ENCODE assay signal across 1 cellular context in genomic region chr4:78749258-78749971, GRCh38.
TF ChIP-seq lines count a peak whose summit lies in the region.

No MANE protein-coding gene starts in this region.

TF ChIP-seq in H1, 55 proteins besides CTCF, POLR2A, EP300 and RAD21:
- TF ChIP-seq SIX5 (IDR thresholded peaks at IDR 0.05; ENCODE audit: low read depth, low read length): no peak
- no peak for TF ChIP-seq CTBP2 (IDR thresholded peaks at IDR 0.05; ENCODE audit: borderline replicate concordance, insufficient read depth, insufficient read length, low read length)
- TF ChIP-seq, protein P1, sequence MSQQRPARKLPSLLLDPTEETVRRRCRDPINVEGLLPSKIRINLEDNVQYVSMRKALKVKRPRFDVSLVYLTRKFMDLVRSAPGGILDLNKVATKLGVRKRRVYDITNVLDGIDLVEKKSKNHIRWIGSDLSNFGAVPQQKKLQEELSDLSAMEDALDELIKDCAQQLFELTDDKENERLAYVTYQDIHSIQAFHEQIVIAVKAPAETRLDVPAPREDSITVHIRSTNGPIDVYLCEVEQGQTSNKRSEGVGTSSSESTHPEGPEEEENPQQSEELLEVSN (IDR thresholded peaks at IDR 0.05): no peak
- no peak for TF ChIP-seq MAFK (IDR thresholded peaks at IDR 0.05; ENCODE audit: low read depth, low read length)
- no peak for TF ChIP-seq ASH2L (IDR thresholded peaks at IDR 0.05; ENCODE audit: low read length)
- TF ChIP-seq KDM4A (IDR thresholded peaks at IDR 0.05; ENCODE audit: low read depth, low read length, severe bottlenecking): no peak
- TF ChIP-seq HDAC2 (IDR thresholded peaks at IDR 0.05; ENCODE audit: borderline replicate concordance in 1 of 2, low read depth in 2 of 2, low read length in 2 of 2): no peak
TF ChIP-seq in H1: peak in this region for 0.
